In genomic region chr1:39490596-39491145, GRCh38 we compare ENCODE assay signal across 8 cellular contexts. TPM values are rescaled to one million over a fixed set of nuclear protein-coding genes. Genes with fewer than 3 reads are reported as not detected.
DNase-seq lines count a peak whose midpoint lies in the region; ATAC-seq lines count a peak whose summit lies in the region.

No MANE protein-coding gene starts in this region.

- peak; percentile 18 to 30 for ATAC-seq in stimulated activated naive B cell treated with anti-CD40 and anti-IgM and Interleukin-4, amounts not matched to agents 10 μg/mL and 1 μg/mL and 100 μg/mL, for 72 hours (replicated peaks)

- peaks cover 6% of the 10 kb centered on the region for H3K4me1 Mint-ChIP-seq in activated T-cell treated with anti-CD3 and anti-CD28 coated beads, Interleukin-2, amount 50 U/mL, for 24 hours (ENCODE audit: low read depth)
- H3K4me1 Mint-ChIP-seq in activated naive CD4-positive, alpha-beta T cell treated with anti-CD3 and anti-CD28 coated beads for 36 hours (ENCODE audit: low read depth) = peaks cover 10% of the 10 kb centered on the region
- peaks cover 3 to 26% of the 10 kb centered on the region in 2 donors for H3K4me1 Mint-ChIP-seq in stimulated activated naive B cell treated with anti-CD40 and anti-IgM and Interleukin-4, amounts not matched to agents 10 μg/mL and 1 μg/mL and 100 μg/mL, for 72 hours

- H3K9me3 Mint-ChIP-seq in activated T-cell treated with anti-CD3 and anti-CD28 coated beads, Interleukin-2, amount 50 U/mL, for 24 hours = no peaks in the 10 kb centered on the region
- H3K9me3 Mint-ChIP-seq in activated naive CD4-positive, alpha-beta T cell treated with anti-CD3 and anti-CD28 coated beads for 36 hours = no peaks in the 10 kb centered on the region
- no peaks in the 10 kb centered on the region for H3K9me3 Mint-ChIP-seq in stimulated activated naive B cell treated with anti-CD40 and anti-IgM and Interleukin-4, amounts not matched to agents 10 μg/mL and 1 μg/mL and 100 μg/mL, for 72 hours

- no peaks in the 10 kb centered on the region for H3K4me1 ChIP-seq in iPS-20b (ENCODE audit: insufficient read depth, low read length)

- peaks cover 67% of the 10 kb centered on the region for H3K27me3 ChIP-seq in iPS-20b (ENCODE audit: insufficient read depth, low read length)

- peak overlapping the region; percentile 61 for H3K4me3 Mint-ChIP-seq in activated T-cell treated with anti-CD3 and anti-CD28 coated beads, Interleukin-2, amount 50 U/mL, for 24 hours
- H3K4me3 Mint-ChIP-seq in activated naive CD4-positive, alpha-beta T cell treated with anti-CD3 and anti-CD28 coated beads for 36 hours = peak overlapping the region; percentile 57
- peak overlapping the region; percentile 74 for H3K4me3 Mint-ChIP-seq in stimulated activated naive B cell treated with anti-CD40 and anti-IgM and Interleukin-4, amounts not matched to agents 10 μg/mL and 1 μg/mL and 100 μg/mL, for 72 hours

- peaks cover 34% of the 10 kb centered on the region for H3K27me3 Mint-ChIP-seq in activated T-cell treated with anti-CD3 and anti-CD28 coated beads, Interleukin-2, amount 50 U/mL, for 24 hours
- peaks cover 24% of the 10 kb centered on the region for H3K27me3 Mint-ChIP-seq in activated naive CD4-positive, alpha-beta T cell treated with anti-CD3 and anti-CD28 coated beads for 36 hours (ENCODE audit: low read depth)
- H3K27me3 Mint-ChIP-seq in stimulated activated naive B cell treated with anti-CD40 and anti-IgM and Interleukin-4, amounts not matched to agents 10 μg/mL and 1 μg/mL and 100 μg/mL, for 72 hours = peaks cover 25 to 29% of the 10 kb centered on the region in 2 donors

- H3K36me3 ChIP-seq in iPS-20b (ENCODE audit: insufficient read depth, low read depth, low read length) = peaks cover 22% of the 10 kb centered on the region

- H3K27ac Mint-ChIP-seq in activated T-cell treated with anti-CD3 and anti-CD28 coated beads, Interleukin-2, amount 50 U/mL, for 24 hours = peak overlapping the region; percentile 41
- H3K27ac Mint-ChIP-seq in activated naive CD4-positive, alpha-beta T cell treated with anti-CD3 and anti-CD28 coated beads for 36 hours = no peak overlapping the region
- H3K27ac Mint-ChIP-seq in stimulated activated naive B cell treated with anti-CD40 and anti-IgM and Interleukin-4, amounts not matched to agents 10 μg/mL and 1 μg/mL and 100 μg/mL, for 72 hours = peak overlapping the region; percentile 95

- intact Hi-C loops in activated naive CD4-positive, alpha-beta T cell treated with anti-CD3 and anti-CD28 coated beads for 36 hours (cut with micrococcal nuclease) = no loop called here

- H3K9me3 ChIP-seq in iPS-20b (ENCODE audit: insufficient read depth, low read depth, low read length) = no peaks in the 10 kb centered on the region

- no peak overlapping the region for H3K9ac ChIP-seq in iPS-20b (ENCODE audit: low read depth, low read length)

- H3K36me3 Mint-ChIP-seq in activated T-cell treated with anti-CD3 and anti-CD28 coated beads, Interleukin-2, amount 50 U/mL, for 24 hours (ENCODE audit: low read depth) = peaks cover 20% of the 10 kb centered on the region
- H3K36me3 Mint-ChIP-seq in activated naive CD4-positive, alpha-beta T cell treated with anti-CD3 and anti-CD28 coated beads for 36 hours (ENCODE audit: low read depth) = peaks cover 4% of the 10 kb centered on the region
- peaks cover 1 to 11% of the 10 kb centered on the region in 2 donors for H3K36me3 Mint-ChIP-seq in stimulated activated naive B cell treated with anti-CD40 and anti-IgM and Interleukin-4, amounts not matched to agents 10 μg/mL and 1 μg/mL and 100 μg/mL, for 72 hours

- no peak overlapping the region for H3K27ac ChIP-seq in iPS-20b (ENCODE audit: low read length)

- CTCF ChIA-PET in activated naive CD4-positive, alpha-beta T cell treated with anti-CD3 and anti-CD28 coated beads for 36 hours (lab: Charles Lee) = interaction anchor here (1.1 kb wide), 1 partner anchor 392 kb away, joined by 3 read pairs; no protein-coding TSS in a partner anchor

- H3K4me3 ChIP-seq in iPS-20b (ENCODE audit: low read length) = peak overlapping the region; percentile 59; the same call in 1 of the 2 replicates

- no peak for DNase-seq in activated T-cell treated with anti-CD3 and anti-CD28 coated beads, Interleukin-2, amount 50 U/mL, for 24 hours
- DNase-seq in activated T-cell treated with anti-CD3 and anti-CD28 coated beads, Interleukin-2, amount 50 U/mL, for 1 hour = no peak
- peak in 2 of 3 experiments; percentile 44 to 80 for DNase-seq in NCI-H1417 (lab: John Stamatoyannopoulos, UW)
- peak; percentile 16 for DNase-seq in activated naive CD4-positive, alpha-beta T cell treated with anti-CD3 and anti-CD28 coated beads for 36 hours
- DNase-seq in stimulated activated naive B cell treated with anti-CD40 and anti-IgM and Interleukin-4, amounts not matched to agents 10 μg/mL and 1 μg/mL and 100 μg/mL, for 72 hours = no peak
- DNase-seq in T1000 (lab: John Stamatoyannopoulos, UW) = no peak
- no peak for DNase-seq in inferior parietal cortex (ENCODE audit: extremely low spot score)

RNA-seq across cellular contexts. Expression of gene BMP8A, which starts 0.8 kb away (rescaled TPM):
- total RNA-seq in activated naive CD4-positive, alpha-beta T cell treated with anti-CD3 and anti-CD28 coated beads for 36 hours = not detected

Comparison
In these comparisons a context has a peak if more than half of its experiments do, and no peak if none do; other contexts are left out.
1. DNase-seq: peak in NCI-H1417 (2 of 3) and activated naive CD4-positive, alpha-beta T cell treated with anti-CD3 and anti-CD28 coated beads for 36 hours (single experiment); none in activated T-cell treated with anti-CD3 and anti-CD28 coated beads, Interleukin-2, amount 50 U/mL, for 24 hours (single experiment), activated T-cell treated with anti-CD3 and anti-CD28 coated beads, Interleukin-2, amount 50 U/mL, for 1 hour (single experiment), stimulated activated naive B cell treated with anti-CD40 and anti-IgM and Interleukin-4, amounts not matched to agents 10 μg/mL and 1 μg/mL and 100 μg/mL, for 72 hours (single experiment), T1000 (single experiment) and inferior parietal cortex (single experiment).
2. Peak in every context shown above with its lines, with median percentiles within 50 percentile points of each other: H3K4me3 Mint-ChIP-seq.